13 cellular contexts compared by ENCODE assay signal in genomic region chr1:223684488-223684792, GRCh38. TPM values are rescaled to one million over a fixed set of nuclear protein-coding genes. Genes with fewer than 3 reads are reported as not detected.
A peak's percentile ranks its signal among the peaks of the same experiment; 100 is the strongest.
DNase-seq lines count a peak whose midpoint lies in the region; ATAC-seq and TF ChIP-seq lines count a peak whose summit lies in the region.
"Had no signal": no experiment of that assay in that cellular context is flagged by ENCODE, and none has a peak within 500 bp of the region (broad histone marks: within the 10 kb centered on the region; RNA-seq: fewer than 3 reads in every experiment).

No MANE protein-coding gene starts in this region.

- H3K27me3 Mint-ChIP-seq in brain: peaks cover 29% of the 10 kb centered on the region

- no peak overlapping the region for H2AFZ ChIP-seq in OCI-LY1 (ENCODE audit: low read length)

- H3K4me3 ChIP-seq in A673 (ENCODE audit: low read depth, low read length, poor library complexity, severe bottlenecking): no peak overlapping the region
- no peak overlapping the region for H3K4me3 ChIP-seq in HEK293 (ENCODE audit: low read depth, low read length)
- no peak overlapping the region for H3K4me3 ChIP-seq in OCI-LY1 (ENCODE audit: low read depth, low read length, poor library complexity, severe bottlenecking)
- no peak overlapping the region for H3K4me3 ChIP-seq in H7 (ENCODE audit: insufficient read depth, low read depth, low read length)
- H3K4me3 ChIP-seq: BLaER1 had no signal

- CTCF ChIA-PET in A673 (lab: Charles Lee): no interaction called here
- CTCF ChIA-PET in HEK293 (lab: Yijun Ruan, JAX): interaction anchor here (0.6 to 12.9 kb wide), 33 partner anchors 8 to 945 kb away, joined by 3 to 233 read pairs (median 6); partner anchors contain the start of gene TLR5

- no peak overlapping the region for H3K4me2 ChIP-seq in OCI-LY1 (ENCODE audit: low read length)
- H3K4me2 ChIP-seq: BLaER1 had no signal

- DNase-seq in A673 (ENCODE audit: low spot score): no peak
- DNase-seq in stimulated activated CD4-positive, alpha-beta T cell treated with anti-CD3 and anti-CD28 coated beads, Interleukin-2, amount 100 ng/mL, for 48 hours: no peak
- DNase-seq in T-helper 2 cell: no peak
- DNase-seq in H7: no peak
- DNase-seq: NCI-H524 treated with DMSO at 0.1 percent for 48 hours had no signal

- H3K79me2 ChIP-seq in OCI-LY1 (ENCODE audit: insufficient read depth, low read length): no peaks in the 10 kb centered on the region

- H3F3A ChIP-seq in OCI-LY1 (ENCODE audit: insufficient read depth, low read length): no peaks in the 10 kb centered on the region

- intact Hi-C loops in A673 (cut with micrococcal nuclease; ENCODE audit: unreplicated experiment): loop anchor here (1.0 to 10.0 kb wide), 4 partner anchors 153 to 950 kb away; partner anchors contain the start of gene FAM177B

- H3K36me3 ChIP-seq in A673 (ENCODE audit: insufficient read depth, low read length, poor library complexity, severe bottlenecking): no peaks in the 10 kb centered on the region
- no peaks in the 10 kb centered on the region for H3K36me3 ChIP-seq in HEK293 (ENCODE audit: control insufficient read depth in 2 of 2, insufficient read depth in 1 of 2, low read length in 2 of 2)
- H3K36me3 ChIP-seq in OCI-LY1 (ENCODE audit: insufficient read depth, low read length): no peaks in the 10 kb centered on the region
- no peaks in the 10 kb centered on the region for H3K36me3 ChIP-seq in H7 (replicated peaks; ENCODE audit: control insufficient read depth, insufficient read depth, low read length)
- H3K36me3 ChIP-seq: BLaER1 had no signal

- peaks cover 6% of the 10 kb centered on the region for H3K27me3 ChIP-seq in A673 (replicated peaks; ENCODE audit: insufficient read depth, low read depth, low read length, poor library complexity)
- H3K27me3 ChIP-seq in OCI-LY1 (ENCODE audit: insufficient read depth, low read length): no peaks in the 10 kb centered on the region
- no peaks in the 10 kb centered on the region for H3K27me3 ChIP-seq in H7 (ENCODE audit: control insufficient read depth, insufficient read depth, low read length)
- H3K27me3 ChIP-seq: BLaER1 had no signal

- peaks cover 4% of the 10 kb centered on the region for H3K4me1 Mint-ChIP-seq in brain

- H3K4me1 ChIP-seq in A673 (ENCODE audit: insufficient read depth, low read length, poor library complexity, severe bottlenecking): no peaks in the 10 kb centered on the region
- H3K4me1 ChIP-seq in HEK293 (ENCODE audit: control insufficient read depth, insufficient read depth, low read length): no peaks in the 10 kb centered on the region
- no peaks in the 10 kb centered on the region for H3K4me1 ChIP-seq in OCI-LY1 (ENCODE audit: insufficient read depth, low read length, severe bottlenecking)
- H3K4me1 ChIP-seq: BLaER1 had no signal

- H3K36me3 Mint-ChIP-seq in brain: no peaks in the 10 kb centered on the region

- no peak for ATAC-seq in HG03175 (IDR thresholded peaks at IDR 0.05; ENCODE audit: unreplicated experiment)

- H3K4me3 Mint-ChIP-seq in brain: no peak overlapping the region

- 0 out of 2 replicates have a peak, but pooled peaks have one; percentile 9 for TF ChIP-seq CTCF in A673 (conservative IDR thresholded peaks at IDR 0.05; ENCODE audit: low read depth, low read length)
- 0 out of 2 replicates have a peak, but pooled peaks have one; percentile 2 for TF ChIP-seq CTCF in HEK293 (tag by site-specific recombination; IDR thresholded peaks at IDR 0.05)
- peak; percentile 5; the same call in 1 of the 2 replicates for TF ChIP-seq CTCF in OCI-LY1 (IDR thresholded peaks at IDR 0.05; ENCODE audit: low read length)
- peak; percentile 17 to 29 for TF ChIP-seq CTCF in brain (conservative IDR thresholded peaks at IDR 0.05)

- no peak overlapping the region for H3K27ac ChIP-seq in A673 (ENCODE audit: low read depth, low read length, poor library complexity, severe bottlenecking)
- no peak overlapping the region for H3K27ac ChIP-seq in HEK293 (ENCODE audit: extremely low read depth, low read depth, low read length)
- H3K27ac ChIP-seq in OCI-LY1 (ENCODE audit: low read depth, low read length, poor library complexity, severe bottlenecking): no peak overlapping the region
- H3K27ac ChIP-seq: BLaER1 had no signal

- H3K9me3 Mint-ChIP-seq in brain: peaks cover 0 to 4% (median 0%) of the 10 kb centered on the region in 5 experiments

- no TSS peak for BruUV-seq in A673 (replicated peaks; lab: Mats Ljungman, UMichigan)

- POLR2A ChIA-PET in A673 (lab: Charles Lee; ENCODE audit: low non-redundant PET) (no interaction called here), HEK293 (lab: Yijun Ruan, JAX) (interaction anchor here (1.0 kb wide), 1 partner anchor 551 kb away, joined by 3 read pairs; no protein-coding TSS in a partner anchor)

- no peaks in the 10 kb centered on the region for H4K20me1 ChIP-seq in OCI-LY1 (ENCODE audit: insufficient read depth, low read length)
- H4K20me1 ChIP-seq: BLaER1 had no signal

- H3K9me3 ChIP-seq in A673 (ENCODE audit: low read depth, low read length, poor library complexity, severe bottlenecking): no peaks in the 10 kb centered on the region
- H3K9me3 ChIP-seq in HEK293 (ENCODE audit: control insufficient read depth, insufficient read depth, low read depth, low read length): no peaks in the 10 kb centered on the region
- no peaks in the 10 kb centered on the region for H3K9me3 ChIP-seq in OCI-LY1 (ENCODE audit: low read length)
- H3K9me3 ChIP-seq: BLaER1 had no signal

- H3K9me2 ChIP-seq in OCI-LY1 (ENCODE audit: low read depth, low read length): no peaks in the 10 kb centered on the region

- no peak overlapping the region for H3K9ac ChIP-seq in OCI-LY1 (ENCODE audit: low read length)
- H3K9ac ChIP-seq: BLaER1 had no signal

- peak overlapping the region in 1 of 5 experiments; percentile 45 for H3K27ac Mint-ChIP-seq in brain

TF ChIP-seq in HEK293, 187 proteins besides CTCF, POLR2A, EP300 and RAD21 (continues in another document):
- TF ChIP-seq ATF2 (tag by site-specific recombination; IDR thresholded peaks at IDR 0.05; ENCODE audit: low read depth): 0 out of 2 replicates have a peak, but pooled peaks have one; percentile 4
- no peak for TF ChIP-seq ZNF654 (tag by site-specific recombination; IDR thresholded peaks at IDR 0.05; ENCODE audit: low read depth)
- 0 out of 2 replicates have a peak, but pooled peaks have one; percentile 2 for TF ChIP-seq ZNF513 (tag by site-specific recombination; IDR thresholded peaks at IDR 0.05)
- no peak for TF ChIP-seq ZBTB21 (tag by site-specific recombination; IDR thresholded peaks at IDR 0.05)
- no peak for TF ChIP-seq ZNF341 (tag by site-specific recombination; IDR thresholded peaks at IDR 0.05; ENCODE audit: low read depth)
- TF ChIP-seq ZNF26 (tag by site-specific recombination; IDR thresholded peaks at IDR 0.05): no peak

RNA-seq across cellular contexts. Expression of gene CAPN8, which starts 18.9 kb away (rescaled TPM):
- total RNA-seq in A673 (2021): not detected in 2 replicates
- 0.61 TPM for polyA plus RNA-seq in brain (ENCODE audit: insufficient read depth, low read depth, low replicate concordance)
- not detected in 2 replicates for total RNA-seq in H7 (2014; rRNA removed; shearing (Covaris generic))
- total RNA-seq: M059J; RPMI7951; T-helper 1 cell treated with Interleukin-12 subunit alpha and Interleukin-12 subunit beta and Interleukin-4 antibody, amounts not matched to agents 30 ng/mL and 1 ng/mL, for 36 hours had no signal

RNA-seq across cellular contexts. Expression of gene CAPN2, which starts 27.9 kb away (rescaled TPM):
- 131 and 137 TPM in 2 replicates for total RNA-seq in A673 (2021)
- 69.0 TPM for polyA plus RNA-seq in brain (ENCODE audit: insufficient read depth, low read depth, low replicate concordance)
- 46.8 and 60.4 TPM in 2 replicates for total RNA-seq in H7 (2014; rRNA removed; shearing (Covaris generic))
